In the genomic region with DNA sequence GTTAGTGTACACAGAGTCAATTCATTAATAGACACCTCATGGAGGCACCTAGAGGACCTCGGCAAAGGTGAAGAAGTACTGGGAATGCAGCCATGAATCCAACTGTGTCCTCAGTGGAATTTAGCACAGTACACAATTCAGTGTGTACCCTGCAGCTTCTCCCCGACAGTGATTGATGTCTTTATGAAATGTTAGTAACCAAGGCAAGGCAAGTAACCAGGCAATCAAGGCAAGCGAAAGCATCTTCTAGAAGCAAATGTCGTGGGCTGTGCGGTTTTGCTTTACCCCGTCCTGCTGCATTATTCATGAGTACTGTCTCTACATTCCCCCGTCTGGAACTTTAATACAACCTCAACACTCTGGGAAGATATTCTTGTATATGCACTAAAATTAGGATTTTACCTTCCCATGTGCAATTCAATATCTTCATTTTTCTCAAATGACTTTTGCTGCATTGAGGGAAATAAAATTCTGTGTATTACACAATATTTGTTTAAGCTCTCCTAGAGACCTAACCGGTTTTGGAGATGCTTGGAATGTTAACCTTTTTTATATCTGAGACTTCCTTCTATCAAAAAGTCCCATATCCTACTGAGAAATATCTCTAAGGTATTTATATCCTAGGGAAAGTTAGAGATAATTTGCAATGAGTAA, we compare ENCODE assay signal across 15 cellular contexts. TPM values are rescaled to one million over a fixed set of nuclear protein-coding genes. Genes with fewer than 3 reads are reported as not detected.
DNase-seq lines count a peak whose midpoint lies in the region; FAIRE-seq and TF ChIP-seq lines count a peak whose summit lies in the region.
"Had no signal": no experiment of that assay in that cellular context is flagged by ENCODE, and none has a peak within 500 bp of the region (broad histone marks: within the 10 kb centered on the region; RNA-seq: fewer than 3 reads in every experiment).

No MANE protein-coding gene starts in this region.

- no peaks in the 10 kb centered on the region for H3K9me3 ChIP-seq in astrocyte (ENCODE audit: insufficient read depth, low read depth, low read length)
- H3K9me3 ChIP-seq: SJSA1 had no signal

- H3K9me3 Mint-ChIP-seq in astrocyte (ENCODE audit: unreplicated experiment) = no peaks in the 10 kb centered on the region
- H3K9me3 Mint-ChIP-seq: effector memory CD8-positive, alpha-beta T cell; neural crest cell had no signal

- no peak overlapping the region for H3K4me3 ChIP-seq in astrocyte (ENCODE audit: insufficient read depth, low read depth, low read length)
- H3K4me3 ChIP-seq: SJSA1 had no signal

- no peaks in the 10 kb centered on the region for H3K79me2 ChIP-seq in astrocyte (ENCODE audit: insufficient read depth, low read length)

- H3K4me1 ChIP-seq in astrocyte (ENCODE audit: insufficient read depth, low read length) = peaks cover 5% of the 10 kb centered on the region
- H3K4me1 ChIP-seq: SJSA1 had no signal

- no peak overlapping the region for H3K27ac Mint-ChIP-seq in astrocyte (ENCODE audit: unreplicated experiment)
- H3K27ac Mint-ChIP-seq: activated CD8-positive, alpha-beta T cell treated with anti-CD3 and anti-CD28 coated beads, Interleukin-2, amount 10 ng/mL, durations not matched to agents 7 days and 5 days; IgD-negative memory B cell had no signal

- TF ChIP-seq CTCF in astrocyte (IDR thresholded peaks at IDR 0.05; ENCODE audit: insufficient read depth, low read depth, low read length) = no peak

- peak overlapping the region; percentile 51 for H3K4me2 ChIP-seq in astrocyte (ENCODE audit: low read length)

- FAIRE-seq in HTR-8/SVneo (lab: Jason Lieb, UNC) = peak; percentile 88
- FAIRE-seq in astrocyte (lab: Jason Lieb, UNC) = no peak

- H3K4me3 Mint-ChIP-seq in astrocyte (ENCODE audit: unreplicated experiment) = no peak overlapping the region
- H3K4me3 Mint-ChIP-seq: activated CD8-positive, alpha-beta T cell treated with anti-CD3 and anti-CD28 coated beads, Interleukin-2, amount 10 ng/mL, durations not matched to agents 7 days and 5 days; effector memory CD8-positive, alpha-beta T cell; IgD-negative memory B cell; neural crest cell had no signal

- H3K4me1 Mint-ChIP-seq in astrocyte (ENCODE audit: low read depth, unreplicated experiment) = no peaks in the 10 kb centered on the region

- peaks cover 4% of the 10 kb centered on the region for H3K27me3 Mint-ChIP-seq in astrocyte (ENCODE audit: low read depth, unreplicated experiment)

- H4K20me1 ChIP-seq in astrocyte (ENCODE audit: insufficient read depth, low read length) = no peaks in the 10 kb centered on the region

- no peak for DNase-seq in HTR-8/SVneo (ENCODE audit: insufficient read length, low spot score)
- peak; percentile 90 for DNase-seq in astrocyte (ENCODE audit: low read depth)
- peak; percentile 81 for DNase-seq in left kidney (ENCODE audit: low read depth, low spot score)
- peak; percentile 33 for DNase-seq in renal cortical epithelial cell (ENCODE audit: low read depth)
- no peak for DNase-seq in putamen (ENCODE audit: low spot score)
- DNase-seq in SW480 (ENCODE audit: low spot score) = no peak
- no peak for DNase-seq in DMS114 treated with DMSO at 0.1 percent for 48 hours (lab: John Stamatoyannopoulos, UW; ENCODE audit: unreplicated experiment)
- DNase-seq: activated CD8-positive, alpha-beta T cell treated with anti-CD3 and anti-CD28 coated beads, Interleukin-2, amount 10 ng/mL, durations not matched to agents 7 days and 5 days; effector memory CD8-positive, alpha-beta T cell; GOT3; NCI-H2029 had no signal

- no peaks in the 10 kb centered on the region for H3K36me3 Mint-ChIP-seq in astrocyte (ENCODE audit: low read depth, unreplicated experiment)
- H3K36me3 Mint-ChIP-seq: brain, IgD-negative memory B cell had no signal

- H2AFZ ChIP-seq in astrocyte (ENCODE audit: low read depth, low read length) = no peak overlapping the region

- H3K36me3 ChIP-seq in astrocyte (ENCODE audit: insufficient read depth, low read length) = no peaks in the 10 kb centered on the region
- H3K36me3 ChIP-seq: SJSA1 had no signal

- H3K27ac ChIP-seq in astrocyte (ENCODE audit: low read depth, low read length) = peak overlapping the region; percentile 34
- H3K27ac ChIP-seq: SJSA1 had no signal

- H3K9ac ChIP-seq in astrocyte (ENCODE audit: low read length) = no peak overlapping the region

- no peaks in the 10 kb centered on the region for H3K27me3 ChIP-seq in astrocyte (ENCODE audit: insufficient read depth, low read length)
- H3K27me3 ChIP-seq: SJSA1 had no signal

RNA-seq across cellular contexts. Expression of a gene that starts 52.1 kb away (rescaled TPM):
- total RNA-seq in astrocyte (4.0 and 5.5 TPM in 2 replicates), renal cortical epithelial cell (5.0 and 18.9 TPM in 2 replicates)

Comparison
In these comparisons a context has a peak if more than half of its experiments do, and no peak if none do; other contexts are left out.
1. DNase-seq: peak in astrocyte (single experiment), left kidney (single experiment) and renal cortical epithelial cell (single experiment); none in HTR-8/SVneo (single experiment), putamen (single experiment), SW480 (single experiment) and DMS114 treated with DMSO at 0.1 percent for 48 hours (single experiment).